In genomic region chr2:22282902-22283301, GRCh38 we compare ENCODE assay signal across 27 cellular contexts.
"Had no signal": no experiment of that assay in that cellular context is flagged by ENCODE, and none has a peak within 500 bp of the region (broad histone marks: within the 10 kb centered on the region; RNA-seq: fewer than 3 reads in every experiment).

No MANE protein-coding gene starts in this region.

- DNase-seq: activated CD4-positive, alpha-beta memory T cell treated with anti-CD3 and anti-CD28 coated beads for 36 hours; activated CD4-positive, alpha-beta T cell treated with anti-CD3 and anti-CD28 coated beads, Interleukin-2, amount 10 ng/mL, durations not matched to agents 24 days and 14 days; activated CD4-positive, CD25-positive, alpha-beta regulatory T cell treated with anti-CD3 and anti-CD28 coated beads, Interleukin-2, amount 50 U/mL, for 72 hours; activated CD8-positive, alpha-beta memory T cell treated with anti-CD3 and anti-CD28 coated beads, Interleukin-2, amount 50 U/mL, for 4 hours; activated effector memory CD4-positive, alpha-beta T cell treated with anti-CD3 and anti-CD28 coated beads, Interleukin-2, amount 50 U/mL, for 16 hours; activated naive CD4-positive, alpha-beta T cell treated with anti-CD3 and anti-CD28 coated beads for 36 hours; activated naive CD8-positive, alpha-beta T cell treated with anti-CD3 and anti-CD28 coated beads for 36 hours; activated T-cell treated with anti-CD3 and anti-CD28 coated beads, Interleukin-2, amount 50 U/mL, for 1 hour; adrenal gland; aorta; body of pancreas; effector memory CD8-positive, alpha-beta T cell; erythroblast; head of caudate nucleus; hypothalamus; immature natural killer cell; kidney; left colon; midbrain; naive thymus-derived CD4-positive, alpha-beta T cell; stimulated activated naive CD4-positive, alpha-beta T cell; testis; transverse colon had no signal

- H3K27ac ChIP-seq: adrenal gland, body of pancreas, cardiac muscle cell, coronary artery, gastroesophageal sphincter, ovary, testis, transverse colon had no signal

- H3K4me3 ChIP-seq: adrenal gland, body of pancreas, cardiac muscle cell, coronary artery, gastroesophageal sphincter, ovary, testis, transverse colon had no signal

- H3K27me3 ChIP-seq: adrenal gland, body of pancreas, cardiac muscle cell, gastroesophageal sphincter, ovary, testis, transverse colon had no signal

- H3K36me3 ChIP-seq: adrenal gland, cardiac muscle cell, gastroesophageal sphincter, ovary, transverse colon had no signal

- H3K4me1 ChIP-seq: body of pancreas, testis had no signal
